Comparison of ENCODE assay signal across 8 cellular contexts in the genomic region with DNA sequence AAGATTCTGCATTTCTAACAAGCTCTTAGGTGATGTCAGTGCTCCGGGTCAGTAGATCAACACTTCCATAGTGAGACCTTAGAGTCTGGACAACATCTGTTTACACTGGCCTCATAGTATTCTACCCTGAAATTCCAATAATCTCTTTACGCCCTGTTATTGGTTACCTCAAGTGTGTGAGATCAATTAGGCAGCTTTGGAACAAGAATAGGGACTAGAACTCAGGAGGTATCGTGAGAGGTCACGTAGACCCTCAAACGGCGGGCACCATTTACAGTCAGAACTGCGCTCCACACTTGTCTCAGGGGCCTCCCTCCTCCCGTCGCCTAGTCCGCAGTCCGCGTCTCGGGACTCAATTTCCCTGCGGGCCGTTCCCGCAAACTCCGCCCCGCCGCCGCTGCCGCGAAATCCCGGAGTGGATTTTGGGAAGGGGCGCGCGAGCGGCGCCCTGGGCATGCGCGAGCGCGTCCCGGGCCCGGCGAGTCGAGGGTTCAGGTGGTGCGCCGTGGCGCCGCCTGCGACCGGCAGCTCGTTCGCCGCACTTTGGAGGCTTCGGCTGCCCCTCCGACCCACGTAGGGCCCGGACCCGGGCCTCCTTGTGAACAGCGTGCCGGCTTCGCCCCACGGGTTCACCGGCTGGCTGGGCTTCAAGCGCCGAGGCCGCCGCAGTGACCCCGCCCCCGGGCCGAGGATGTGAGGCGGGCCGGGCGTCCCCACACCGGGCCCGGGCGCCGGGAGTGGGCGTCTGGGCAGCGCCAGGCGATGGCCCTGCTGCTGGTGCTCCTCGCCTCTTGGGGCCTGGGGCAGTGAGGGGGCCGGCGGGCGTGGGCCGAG. TPM values are rescaled to one million over a fixed set of nuclear protein-coding genes. Genes with fewer than 3 reads are reported as not detected.
DNase-seq lines count a peak whose midpoint lies in the region; ATAC-seq and TF ChIP-seq lines count a peak whose summit lies in the region.

PLEKHA8 (plus strand) TSS at position 498 of the 834 bp plus-strand sequence. CDS start 351 bp downstream, outside the sequence.

- peak within 1 kb of the TSS; percentile 98 for H3K27ac Mint-ChIP-seq in nephron progenitor cell

- DNase-seq in Daoy (ENCODE audit: low read depth): peak; percentile 92
- DNase-seq in KG1 (lab: John Stamatoyannopoulos, UW): peak; percentile 90
- DNase-seq in RWPE1 (ENCODE audit: low spot score): peak; percentile 89
- DNase-seq in activated effector memory CD4-positive, alpha-beta T cell treated with Interleukin-2 at 50 U/mL for 16 hours: peak; percentile 90
- peak; percentile 81 for DNase-seq in fibroblast of the aortic adventitia (ENCODE audit: low read depth)
- DNase-seq in nephron progenitor cell: peak; percentile 92
- peak; percentile 93 for DNase-seq in stimulated activated naive CD8-positive, alpha-beta T cell treated with anti-CD3 and anti-CD28 coated beads, Interleukin-15, Interleukin-2, amounts not matched to agents 100 U/mL and 50 U/mL, for 24 hours

- peaks cover 9% of the 10 kb centered on the region for H3K36me3 Mint-ChIP-seq in nephron progenitor cell (ENCODE audit: low read depth)

- H3K27me3 Mint-ChIP-seq in nephron progenitor cell (ENCODE audit: low read depth, poor library complexity): no peaks in the 10 kb centered on the region

- no peak for TF ChIP-seq CTCF in RWPE1 (conservative IDR thresholded peaks at IDR 0.05; ENCODE audit: low read depth)
- TF ChIP-seq CTCF in fibroblast of the aortic adventitia (IDR thresholded peaks at IDR 0.05; ENCODE audit: insufficient read depth, low read length): no peak
- no peak for TF ChIP-seq CTCF in nephron progenitor cell (IDR thresholded peaks at IDR 0.05)

- POLR2A ChIA-PET in RWPE1 (lab: Yijun Ruan, JAX; ENCODE audit: low non-redundant PET): no interaction called here

- H3K4me1 Mint-ChIP-seq in nephron progenitor cell: peaks cover 39% of the 10 kb centered on the region

- H3K4me3 Mint-ChIP-seq in nephron progenitor cell: peak within 1 kb of the TSS; percentile 94

- no peaks in the 10 kb centered on the region for H3K9me3 Mint-ChIP-seq in nephron progenitor cell

- CTCF ChIA-PET in RWPE1 (lab: Yijun Ruan, JAX): no interaction called here

- peak within 1 kb of the TSS; percentile 88 for H3K27ac ChIP-seq in RWPE1

- H3K4me3 ChIP-seq in fibroblast of the aortic adventitia (ENCODE audit: low read depth, low read length): peak within 1 kb of the TSS; percentile 86

- peak; percentile 51 for ATAC-seq in GM21737 (IDR thresholded peaks at IDR 0.05; ENCODE audit: unreplicated experiment)
- ATAC-seq in stimulated activated naive CD8-positive, alpha-beta T cell treated with anti-CD3 and anti-CD28 coated beads, Interleukin-15, Interleukin-2, amounts not matched to agents 100 U/mL and 50 U/mL, for 24 hours: peak; percentile 65

RNA-seq across cellular contexts. Expression of gene PLEKHA8, which starts in this region (rescaled TPM):
- total RNA-seq in Daoy (2014; rRNA removed; shearing (Covaris generic)): 21.0 and 23.2 TPM in 2 replicates
- total RNA-seq in fibroblast of the aortic adventitia (ENCODE audit: low replicate concordance): 10.6 and 15.5 TPM in 2 replicates

Comparison
In these comparisons a context has a peak if more than half of its experiments do, and no peak if none do; other contexts are left out.
1. Peak in every context shown above with its lines: DNase-seq, ATAC-seq, H3K4me3 ChIP-seq and H3K27ac ChIP-seq.